ENCODE assay signal across 2 cellular contexts in the genomic region with DNA sequence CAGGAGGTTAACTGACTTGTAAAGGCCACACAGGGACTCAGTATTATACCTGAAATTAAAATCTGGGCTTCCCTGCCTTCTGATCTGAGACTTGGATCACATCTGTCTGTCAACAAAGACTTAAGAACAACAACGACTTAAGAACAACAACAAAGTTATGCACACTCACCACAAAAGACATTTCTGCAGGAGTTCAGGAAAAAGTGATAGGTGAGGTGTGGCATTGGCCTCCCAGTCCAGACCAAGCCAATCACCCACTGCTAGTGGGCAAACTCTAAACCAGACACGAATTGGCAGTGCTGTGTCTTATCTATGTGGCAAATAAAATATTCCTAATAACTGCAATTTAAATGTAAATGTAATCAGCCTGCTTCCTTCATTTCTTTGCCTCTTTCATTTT.
TF ChIP-seq lines count a peak whose summit lies in the region.

No MANE protein-coding gene starts in this region.

TF ChIP-seq in SK-N-SH, 30 proteins besides CTCF, POLR2A, EP300 and RAD21 (continued from another document):
- TF ChIP-seq ELF1 (IDR thresholded peaks at IDR 0.05): no peak
- TF ChIP-seq, protein P1, sequence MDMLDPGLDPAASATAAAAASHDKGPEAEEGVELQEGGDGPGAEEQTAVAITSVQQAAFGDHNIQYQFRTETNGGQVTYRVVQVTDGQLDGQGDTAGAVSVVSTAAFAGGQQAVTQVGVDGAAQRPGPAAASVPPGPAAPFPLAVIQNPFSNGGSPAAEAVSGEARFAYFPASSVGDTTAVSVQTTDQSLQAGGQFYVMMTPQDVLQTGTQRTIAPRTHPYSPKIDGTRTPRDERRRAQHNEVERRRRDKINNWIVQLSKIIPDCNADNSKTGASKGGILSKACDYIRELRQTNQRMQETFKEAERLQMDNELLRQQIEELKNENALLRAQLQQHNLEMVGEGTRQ (IDR thresholded peaks at IDR 0.05; ENCODE audit: borderline replicate concordance, low read depth, low read length): no peak

TF ChIP-seq in SK-N-SH treated with all-trans-retinoic acid at 6 μM for 48 hours, 23 proteins besides CTCF, POLR2A, EP300 and RAD21 (continued from another document):
- TF ChIP-seq, protein P2, sequence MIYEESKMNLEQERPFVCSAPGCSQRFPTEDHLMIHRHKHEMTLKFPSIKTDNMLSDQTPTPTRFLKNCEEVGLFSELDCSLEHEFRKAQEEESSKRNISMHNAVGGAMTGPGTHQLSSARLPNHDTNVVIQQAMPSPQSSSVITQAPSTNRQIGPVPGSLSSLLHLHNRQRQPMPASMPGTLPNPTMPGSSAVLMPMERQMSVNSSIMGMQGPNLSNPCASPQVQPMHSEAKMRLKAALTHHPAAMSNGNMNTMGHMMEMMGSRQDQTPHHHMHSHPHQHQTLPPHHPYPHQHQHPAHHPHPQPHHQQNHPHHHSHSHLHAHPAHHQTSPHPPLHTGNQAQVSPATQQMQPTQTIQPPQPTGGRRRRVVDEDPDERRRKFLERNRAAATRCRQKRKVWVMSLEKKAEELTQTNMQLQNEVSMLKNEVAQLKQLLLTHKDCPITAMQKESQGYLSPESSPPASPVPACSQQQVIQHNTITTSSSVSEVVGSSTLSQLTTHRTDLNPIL (CRISPR knock-in tag; IDR thresholded peaks at IDR 0.05; ENCODE audit: low read depth): no peak
- TF ChIP-seq, protein P3, sequence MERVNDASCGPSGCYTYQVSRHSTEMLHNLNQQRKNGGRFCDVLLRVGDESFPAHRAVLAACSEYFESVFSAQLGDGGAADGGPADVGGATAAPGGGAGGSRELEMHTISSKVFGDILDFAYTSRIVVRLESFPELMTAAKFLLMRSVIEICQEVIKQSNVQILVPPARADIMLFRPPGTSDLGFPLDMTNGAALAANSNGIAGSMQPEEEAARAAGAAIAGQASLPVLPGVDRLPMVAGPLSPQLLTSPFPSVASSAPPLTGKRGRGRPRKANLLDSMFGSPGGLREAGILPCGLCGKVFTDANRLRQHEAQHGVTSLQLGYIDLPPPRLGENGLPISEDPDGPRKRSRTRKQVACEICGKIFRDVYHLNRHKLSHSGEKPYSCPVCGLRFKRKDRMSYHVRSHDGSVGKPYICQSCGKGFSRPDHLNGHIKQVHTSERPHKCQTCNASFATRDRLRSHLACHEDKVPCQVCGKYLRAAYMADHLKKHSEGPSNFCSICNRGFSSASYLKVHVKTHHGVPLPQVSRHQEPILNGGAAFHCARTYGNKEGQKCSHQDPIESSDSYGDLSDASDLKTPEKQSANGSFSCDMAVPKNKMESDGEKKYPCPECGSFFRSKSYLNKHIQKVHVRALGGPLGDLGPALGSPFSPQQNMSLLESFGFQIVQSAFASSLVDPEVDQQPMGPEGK (CRISPR knock-in tag; IDR thresholded peaks at IDR 0.05; ENCODE audit: borderline replicate concordance): no peak
- no peak for TF ChIP-seq ZNF8 (CRISPR knock-in tag; IDR thresholded peaks at IDR 0.05)
- TF ChIP-seq ZNF70 (CRISPR knock-in tag; IDR thresholded peaks at IDR 0.05): no peak
- TF ChIP-seq GLIS3 (CRISPR knock-in tag; IDR thresholded peaks at IDR 0.05): no peak
- TF ChIP-seq PPARA (CRISPR knock-in tag; IDR thresholded peaks at IDR 0.05; ENCODE audit: borderline replicate concordance): no peak
- no peak for TF ChIP-seq ZNF565 (CRISPR knock-in tag; conservative IDR thresholded peaks at IDR 0.05; ENCODE audit: low read depth)
- TF ChIP-seq, protein P4, sequence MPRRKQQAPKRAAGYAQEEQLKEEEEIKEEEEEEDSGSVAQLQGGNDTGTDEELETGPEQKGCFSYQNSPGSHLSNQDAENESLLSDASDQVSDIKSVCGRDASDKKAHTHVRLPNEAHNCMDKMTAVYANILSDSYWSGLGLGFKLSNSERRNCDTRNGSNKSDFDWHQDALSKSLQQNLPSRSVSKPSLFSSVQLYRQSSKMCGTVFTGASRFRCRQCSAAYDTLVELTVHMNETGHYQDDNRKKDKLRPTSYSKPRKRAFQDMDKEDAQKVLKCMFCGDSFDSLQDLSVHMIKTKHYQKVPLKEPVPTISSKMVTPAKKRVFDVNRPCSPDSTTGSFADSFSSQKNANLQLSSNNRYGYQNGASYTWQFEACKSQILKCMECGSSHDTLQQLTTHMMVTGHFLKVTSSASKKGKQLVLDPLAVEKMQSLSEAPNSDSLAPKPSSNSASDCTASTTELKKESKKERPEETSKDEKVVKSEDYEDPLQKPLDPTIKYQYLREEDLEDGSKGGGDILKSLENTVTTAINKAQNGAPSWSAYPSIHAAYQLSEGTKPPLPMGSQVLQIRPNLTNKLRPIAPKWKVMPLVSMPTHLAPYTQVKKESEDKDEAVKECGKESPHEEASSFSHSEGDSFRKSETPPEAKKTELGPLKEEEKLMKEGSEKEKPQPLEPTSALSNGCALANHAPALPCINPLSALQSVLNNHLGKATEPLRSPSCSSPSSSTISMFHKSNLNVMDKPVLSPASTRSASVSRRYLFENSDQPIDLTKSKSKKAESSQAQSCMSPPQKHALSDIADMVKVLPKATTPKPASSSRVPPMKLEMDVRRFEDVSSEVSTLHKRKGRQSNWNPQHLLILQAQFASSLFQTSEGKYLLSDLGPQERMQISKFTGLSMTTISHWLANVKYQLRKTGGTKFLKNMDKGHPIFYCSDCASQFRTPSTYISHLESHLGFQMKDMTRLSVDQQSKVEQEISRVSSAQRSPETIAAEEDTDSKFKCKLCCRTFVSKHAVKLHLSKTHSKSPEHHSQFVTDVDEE (CRISPR knock-in tag; IDR thresholded peaks at IDR 0.05): no peak
